ENCODE assay signal across 8 cellular contexts in genomic region chr9:10411272-10411671, GRCh38.
"Had no signal": no experiment of that assay in that cellular context is flagged by ENCODE, and none has a peak within 500 bp of the region (broad histone marks: within the 10 kb centered on the region; RNA-seq: fewer than 3 reads in every experiment).

No MANE protein-coding gene starts in this region.

- ATAC-seq: GM23338 had no signal

- H3K27ac ChIP-seq: HL-60, KMS-11 had no signal

- H2AFZ ChIP-seq: GM23338 had no signal

- H3K4me3 ChIP-seq: GM23338 had no signal

- H3K4me2 ChIP-seq: GM23338, KMS-11 had no signal

- H3K9ac ChIP-seq: KMS-11 had no signal

- FAIRE-seq: H1, H54 had no signal

- DNase-seq: H9, HCEC 1CT, KBM-7 had no signal
